ENCODE assay signal across 8 cellular contexts in genomic region chr19:35266904-35267817, GRCh38. TPM values are rescaled to one million over a fixed set of nuclear protein-coding genes. Genes with fewer than 3 reads are reported as not detected.
DNase-seq lines count a peak whose midpoint lies in the region; ATAC-seq and TF ChIP-seq lines count a peak whose summit lies in the region.

No MANE protein-coding gene starts in this region.

- H3K36me3 ChIP-seq in left lung = peaks cover 0 to 31% of the 10 kb centered on the region in 2 donors

- H3K27ac ChIP-seq in 22Rv1 = peak overlapping the region; percentile 98
- peak overlapping the region; percentile 91 to 93 for H3K27ac ChIP-seq in left lung

- peaks cover 15 to 53% of the 10 kb centered on the region in 2 donors for H3K4me1 ChIP-seq in left lung

- peak overlapping the region; percentile 96 for H3K4me3 Mint-ChIP-seq in chondrocyte (ENCODE audit: unreplicated experiment)

- H3K4me3 ChIP-seq in left lung = peak overlapping the region; percentile 59 to 80

- intact Hi-C loops in left lung (cut with DNase I) = no loop called here

- TF ChIP-seq CTCF in 22Rv1 (IDR thresholded peaks at IDR 0.05) = no peak
- TF ChIP-seq CTCF in chondrocyte (IDR thresholded peaks at IDR 0.05) = no peak
- TF ChIP-seq CTCF in left lung (IDR thresholded peaks at IDR 0.05) = no peak

- DNase-seq in T1000 (lab: John Stamatoyannopoulos, UW) (peak; percentile 20), chondrocyte (ENCODE audit: low spot score) (peak; percentile 92), left lung (peak; percentile 49 to 90), NK-92 (lab: John Stamatoyannopoulos, UW; ENCODE audit: unreplicated experiment) (no peak), GDM1 (lab: John Stamatoyannopoulos, UW) (no peak)
- peak; percentile 31 for DNase-seq in stimulated activated CD8-positive, alpha-beta memory T cell treated with anti-CD3 and anti-CD28 coated beads, Interleukin-4, amount 100 ng/mL, for 24 hours (ENCODE audit: low read depth)

- peak overlapping the region; percentile 91 for H3K27ac Mint-ChIP-seq in chondrocyte (ENCODE audit: unreplicated experiment)

- H3K9me3 Mint-ChIP-seq in chondrocyte (ENCODE audit: low read depth) = no peaks in the 10 kb centered on the region

- ATAC-seq in GM21619 (IDR thresholded peaks at IDR 0.05; ENCODE audit: unreplicated experiment) (peak; percentile 11), left lung (peak; percentile 33)

- no peaks in the 10 kb centered on the region for H3K27me3 ChIP-seq in left lung

- H3K9me3 ChIP-seq in left lung = no peaks in the 10 kb centered on the region

- peaks cover 8% of the 10 kb centered on the region for H3K4me1 Mint-ChIP-seq in chondrocyte (ENCODE audit: low read depth)

- H3K27me3 Mint-ChIP-seq in chondrocyte (ENCODE audit: low read depth) = no peaks in the 10 kb centered on the region

- H3K36me3 Mint-ChIP-seq in chondrocyte (ENCODE audit: low read depth) = peaks cover 11% of the 10 kb centered on the region

RNA-seq across cellular contexts. Expression of gene USF2, which starts 1.6 kb away (rescaled TPM):
- 86.1 to 101 TPM (median 86.3 TPM) in 3 replicates for total RNA-seq in chondrocyte
- 100 to 1,000 TPM; 123 to 148 TPM for total RNA-seq in left lung

RNA-seq across cellular contexts. Expression of gene HAMP, which starts 15.2 kb away (rescaled TPM):
- total RNA-seq in chondrocyte (not detected in 3 replicates), left lung (1 to 10 TPM; 1.1 to 1.9 TPM)

RNA-seq across cellular contexts. Expression of gene LSR, which starts 18.4 kb away (rescaled TPM):
- total RNA-seq in chondrocyte = 0.24 to 0.99 TPM (median 0.64 TPM) in 3 replicates
- total RNA-seq in left lung = 100 to 1,000 TPM in 1 of 2 donors, 10 to 100 TPM in 1; 65.4 to 130 TPM

RNA-seq across cellular contexts. Expression of gene MAG, which starts 24.8 kb away (rescaled TPM):
- total RNA-seq in chondrocyte = not detected in 3 replicates
- total RNA-seq in left lung = not detected

RNA-seq across cellular contexts. Expression of gene FAM187B, which starts 38.6 kb away (rescaled TPM):
- not detected in 3 replicates for total RNA-seq in chondrocyte
- under 1 TPM in 1 of 2 donors, not detected in 1; 0.20 TPM for total RNA-seq in left lung

Comparison
In these comparisons a context has a peak if more than half of its experiments do, and no peak if none do; other contexts are left out.
1. DNase-seq: peak in T1000 (single experiment), chondrocyte (single experiment), left lung (2 of 2) and stimulated activated CD8-positive, alpha-beta memory T cell treated with anti-CD3 and anti-CD28 coated beads, Interleukin-4, amount 100 ng/mL, for 24 hours (single experiment); none in NK-92 (single experiment) and GDM1 (single experiment).
2. RNA of gene LSR, which starts 18.4 kb away (total RNA-seq): 65.4 to 130 TPM in left lung; 0.24 to 0.99 TPM in chondrocyte; every median in the first group is over 10 times any median in the second.